In the genomic region with DNA sequence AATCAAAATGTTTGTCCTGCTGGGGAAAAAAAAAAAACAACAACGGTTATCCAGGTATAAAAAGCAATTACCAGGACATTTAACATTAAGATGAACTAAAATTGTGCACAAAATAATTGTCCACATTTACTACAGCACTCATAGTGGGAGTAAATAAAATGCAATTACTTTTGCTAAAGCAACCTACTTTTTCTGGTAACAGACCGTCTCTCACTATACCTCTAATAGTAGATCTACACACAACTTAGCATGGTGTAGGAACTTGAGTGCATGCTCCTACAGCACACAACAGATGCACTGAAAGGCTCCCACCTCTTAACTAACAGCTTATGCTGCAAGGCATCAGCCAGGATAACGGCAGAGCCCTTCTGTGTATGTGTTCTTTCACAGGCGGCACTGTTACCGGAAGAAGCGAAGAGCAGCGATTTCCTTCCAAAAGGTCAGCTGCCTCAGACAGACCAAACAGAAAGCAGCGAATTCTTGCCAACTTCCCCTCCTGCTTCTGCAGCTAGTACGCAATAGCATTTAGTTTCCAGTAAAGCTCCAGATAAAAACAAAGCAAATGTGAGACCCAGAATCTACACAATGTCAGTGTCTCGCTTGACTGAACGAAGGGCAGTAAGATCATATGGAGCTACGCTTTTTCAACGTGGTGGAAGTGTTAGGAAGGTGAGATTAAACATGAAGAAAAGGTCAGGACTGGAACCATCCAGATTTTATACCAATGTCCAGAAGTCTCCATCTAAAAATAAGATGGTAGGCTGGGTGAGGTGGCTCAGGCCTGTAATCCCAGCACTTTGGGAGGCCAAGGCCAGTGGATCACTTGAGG, we compare ENCODE assay signal across 1 cellular context.
TF ChIP-seq lines count a peak whose summit lies in the region.

No MANE protein-coding gene starts in this region.

TF ChIP-seq in GM23338, 12 proteins besides CTCF, POLR2A, EP300 and RAD21 (continued from another document):
- TF ChIP-seq, protein P1, sequence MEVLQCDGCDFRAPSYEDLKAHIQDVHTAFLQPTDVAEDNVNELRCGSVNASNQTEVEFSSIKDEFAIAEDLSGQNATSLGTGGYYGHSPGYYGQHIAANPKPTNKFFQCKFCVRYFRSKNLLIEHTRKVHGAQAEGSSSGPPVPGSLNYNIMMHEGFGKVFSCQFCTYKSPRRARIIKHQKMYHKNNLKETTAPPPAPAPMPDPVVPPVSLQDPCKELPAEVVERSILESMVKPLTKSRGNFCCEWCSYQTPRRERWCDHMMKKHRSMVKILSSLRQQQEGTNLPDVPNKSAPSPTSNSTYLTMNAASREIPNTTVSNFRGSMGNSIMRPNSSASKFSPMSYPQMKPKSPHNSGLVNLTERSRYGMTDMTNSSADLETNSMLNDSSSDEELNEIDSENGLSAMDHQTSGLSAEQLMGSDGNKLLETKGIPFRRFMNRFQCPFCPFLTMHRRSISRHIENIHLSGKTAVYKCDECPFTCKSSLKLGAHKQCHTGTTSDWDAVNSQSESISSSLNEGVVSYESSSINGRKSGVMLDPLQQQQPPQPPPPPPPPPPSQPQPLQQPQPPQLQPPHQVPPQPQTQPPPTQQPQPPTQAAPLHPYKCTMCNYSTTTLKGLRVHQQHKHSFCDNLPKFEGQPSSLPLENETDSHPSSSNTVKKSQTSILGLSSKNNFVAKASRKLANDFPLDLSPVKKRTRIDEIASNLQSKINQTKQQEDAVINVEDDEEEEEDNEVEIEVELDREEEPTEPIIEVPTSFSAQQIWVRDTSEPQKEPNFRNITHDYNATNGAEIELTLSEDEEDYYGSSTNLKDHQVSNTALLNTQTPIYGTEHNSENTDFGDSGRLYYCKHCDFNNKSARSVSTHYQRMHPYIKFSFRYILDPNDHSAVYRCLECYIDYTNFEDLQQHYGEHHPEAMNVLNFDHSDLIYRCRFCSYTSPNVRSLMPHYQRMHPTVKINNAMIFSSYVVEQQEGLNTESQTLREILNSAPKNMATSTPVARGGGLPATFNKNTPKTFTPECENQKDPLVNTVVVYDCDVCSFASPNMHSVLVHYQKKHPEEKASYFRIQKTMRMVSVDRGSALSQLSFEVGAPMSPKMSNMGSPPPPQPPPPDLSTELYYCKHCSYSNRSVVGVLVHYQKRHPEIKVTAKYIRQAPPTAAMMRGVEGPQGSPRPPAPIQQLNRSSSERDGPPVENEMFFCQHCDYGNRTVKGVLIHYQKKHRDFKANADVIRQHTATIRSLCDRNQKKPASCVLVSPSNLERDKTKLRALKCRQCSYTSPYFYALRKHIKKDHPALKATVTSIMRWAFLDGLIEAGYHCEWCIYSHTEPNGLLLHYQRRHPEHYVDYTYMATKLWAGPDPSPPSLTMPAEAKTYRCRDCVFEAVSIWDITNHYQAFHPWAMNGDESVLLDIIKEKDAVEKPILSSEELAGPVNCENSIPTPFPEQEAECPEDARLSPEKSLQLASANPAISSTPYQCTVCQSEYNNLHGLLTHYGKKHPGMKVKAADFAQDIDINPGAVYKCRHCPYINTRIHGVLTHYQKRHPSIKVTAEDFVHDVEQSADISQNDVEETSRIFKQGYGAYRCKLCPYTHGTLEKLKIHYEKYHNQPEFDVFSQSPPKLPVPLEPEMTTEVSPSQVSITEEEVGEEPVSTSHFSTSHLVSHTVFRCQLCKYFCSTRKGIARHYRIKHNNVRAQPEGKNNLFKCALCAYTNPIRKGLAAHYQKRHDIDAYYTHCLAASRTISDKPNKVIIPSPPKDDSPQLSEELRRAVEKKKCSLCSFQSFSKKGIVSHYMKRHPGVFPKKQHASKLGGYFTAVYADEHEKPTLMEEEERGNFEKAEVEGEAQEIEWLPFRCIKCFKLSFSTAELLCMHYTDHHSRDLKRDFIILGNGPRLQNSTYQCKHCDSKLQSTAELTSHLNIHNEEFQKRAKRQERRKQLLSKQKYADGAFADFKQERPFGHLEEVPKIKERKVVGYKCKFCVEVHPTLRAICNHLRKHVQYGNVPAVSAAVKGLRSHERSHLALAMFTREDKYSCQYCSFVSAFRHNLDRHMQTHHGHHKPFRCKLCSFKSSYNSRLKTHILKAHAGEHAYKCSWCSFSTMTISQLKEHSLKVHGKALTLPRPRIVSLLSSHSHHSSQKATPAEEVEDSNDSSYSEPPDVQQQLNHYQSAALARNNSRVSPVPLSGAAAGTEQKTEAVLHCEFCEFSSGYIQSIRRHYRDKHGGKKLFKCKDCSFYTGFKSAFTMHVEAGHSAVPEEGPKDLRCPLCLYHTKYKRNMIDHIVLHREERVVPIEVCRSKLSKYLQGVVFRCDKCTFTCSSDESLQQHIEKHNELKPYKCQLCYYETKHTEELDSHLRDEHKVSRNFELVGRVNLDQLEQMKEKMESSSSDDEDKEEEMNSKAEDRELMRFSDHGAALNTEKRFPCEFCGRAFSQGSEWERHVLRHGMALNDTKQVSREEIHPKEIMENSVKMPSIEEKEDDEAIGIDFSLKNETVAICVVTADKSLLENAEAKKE (CRISPR knock-in tag; IDR thresholded peaks at IDR 0.05), result no peak
- TF ChIP-seq STAT1 (IDR thresholded peaks at IDR 0.05; ENCODE audit: unreplicated experiment) (no peak), NANOG (IDR thresholded peaks at IDR 0.05; ENCODE audit: borderline replicate concordance) (no peak), EZH2 (IDR thresholded peaks at IDR 0.05; ENCODE audit: low read depth, unreplicated experiment) (no peak)
TF ChIP-seq in GM23338: peak in this region for 0.
